8 cellular contexts compared by ENCODE assay signal in the genomic region with DNA sequence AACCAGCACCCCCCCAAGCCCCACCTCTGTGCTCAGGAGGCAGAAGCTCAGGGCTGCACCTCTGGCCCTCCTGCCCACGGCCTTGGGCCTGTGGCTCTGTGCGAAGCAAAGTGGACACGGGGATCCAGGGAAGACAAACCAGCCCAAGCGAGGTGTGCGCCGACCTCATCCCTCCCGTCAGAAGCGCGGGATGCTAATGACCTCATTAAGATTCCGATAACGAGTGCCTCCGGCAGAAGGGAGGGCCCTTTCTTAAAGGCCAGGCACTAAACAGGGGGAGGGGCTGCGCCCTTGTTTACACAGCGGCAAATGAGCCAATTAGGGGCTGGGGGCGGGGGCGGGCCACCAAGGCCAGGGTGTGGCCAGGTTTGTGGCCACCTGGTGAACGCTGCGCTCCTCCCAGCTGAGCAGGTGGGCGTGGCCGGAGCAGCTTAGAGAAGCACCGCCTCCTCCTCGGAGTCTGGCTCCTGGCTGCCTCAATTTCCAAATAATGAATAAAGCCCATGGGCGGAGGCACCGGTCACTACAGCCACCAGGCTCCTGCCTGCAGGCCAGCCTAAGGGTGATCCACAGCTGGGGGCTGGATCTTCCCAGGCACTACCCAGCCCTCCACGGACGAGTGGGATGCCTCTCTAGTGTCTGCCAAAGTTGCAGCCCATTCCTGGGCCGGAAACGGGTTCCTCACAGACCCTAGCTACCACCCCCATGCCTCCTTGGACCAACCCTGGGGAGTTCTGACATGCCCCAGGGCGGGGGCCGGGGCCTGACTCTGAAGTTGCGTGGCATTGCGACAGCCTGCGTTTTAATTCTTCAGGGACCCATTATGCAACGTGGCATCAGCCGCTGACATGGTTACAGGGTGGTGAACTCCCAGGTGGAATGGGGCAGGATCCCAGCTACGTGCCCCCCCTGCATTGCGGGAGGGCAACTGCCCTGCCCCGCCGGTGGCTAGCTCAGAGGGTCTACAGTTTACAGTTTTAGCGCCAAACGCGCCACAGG. TPM values are rescaled to one million over a fixed set of nuclear protein-coding genes. Genes with fewer than 3 reads are reported as not detected.
DNase-seq lines count a peak whose midpoint lies in the region; ATAC-seq, FAIRE-seq and TF ChIP-seq lines count a peak whose summit lies in the region.

No MANE protein-coding gene starts in this region.

- CTCF ChIA-PET in K562 (lab: Yijun Ruan, JAX; ENCODE audit: low intra/inter-chr PET ratio): interaction anchor here (0.6 to 2.2 kb wide), 4 partner anchors 29 to 94 kb away, joined by 4 to 18 read pairs (median 5); no protein-coding TSS in a partner anchor

- H4K8ac ChIP-seq in mesendoderm (ENCODE audit: low read depth, low read length): no peak overlapping the region

- no peak overlapping the region for H2BK5ac ChIP-seq in mesendoderm (ENCODE audit: low read length)

- in situ Hi-C loops in K562 (cut with MboI) (loop anchor here (5.0 kb wide), 1 partner anchor 34 kb away; no protein-coding TSS in a partner anchor), GM13977 (cut with MboI; ENCODE audit: low pct_unique_long_range_greater_than_20kb, low sequenced_read_pairs, unreplicated experiment) (no loop called here)

- WGBS in K562 (ENCODE audit: insufficient coverage, low coverage, missing lambda C conversion rate): 9% methylated on average over 39 of the region's 42 CpGs
- no CpG with 5 or more reads among the region's 42 CpGs for WGBS in mesendoderm (ENCODE audit: extremely low coverage, insufficient coverage, low lambda C conversion rate)

- H3K9ac ChIP-seq in K562 (ENCODE audit: insufficient read depth in 1 of 2, low read depth in 2 of 2, low read length in 2 of 2) (peak overlapping the region; percentile 68 to 95), mesendoderm (ENCODE audit: low read length) (no peak overlapping the region)

- peaks cover 21% of the 10 kb centered on the region for H4K20me1 ChIP-seq in K562 (replicated peaks; ENCODE audit: control insufficient read depth, insufficient read depth, low read length)

- peaks cover 38% of the 10 kb centered on the region; the same call in 1 of the 3 replicates for H3K36me3 ChIP-seq in K562 (ENCODE audit: control insufficient read depth, insufficient read depth, low read length)
- no peaks in the 10 kb centered on the region for H3K36me3 ChIP-seq in mesendoderm (ENCODE audit: control insufficient read depth, insufficient read depth, low read length)

- no peak overlapping the region for H4K5ac ChIP-seq in mesendoderm (ENCODE audit: low read length)

- H3K79me2 ChIP-seq in K562 (ENCODE audit: control insufficient read depth, insufficient read depth, low read length): peaks cover 70% of the 10 kb centered on the region
- H3K79me2 ChIP-seq in mesendoderm (ENCODE audit: control insufficient read depth, insufficient read depth, low read length): no peaks in the 10 kb centered on the region

- no peak overlapping the region for H2AFZ ChIP-seq in K562 (ENCODE audit: low read depth, low read length)

- no peak overlapping the region for H3K23ac ChIP-seq in mesendoderm (ENCODE audit: low read length)

- TF ChIP-seq CTCF in K562 (IDR thresholded peaks at IDR 0.05 in 2 of 3, conservative IDR thresholded peaks at IDR 0.05 in 1 of 3; ENCODE audit: insufficient read depth in 2 of 3, low read depth in 1 of 3, low read length in 3 of 3) (0 out of 6 replicates have a peak, but pooled peaks of 1 of the 3 experiments have one; percentile 8), GM13977 (IDR thresholded peaks at IDR 0.05; ENCODE audit: extremely low read depth, insufficient read depth, missing control alignments) (no peak)

- H3K18ac ChIP-seq in mesendoderm (ENCODE audit: low read length): no peak overlapping the region

- no peaks in the 10 kb centered on the region for H3K79me1 ChIP-seq in mesendoderm (ENCODE audit: low read length)

- intact Hi-C loops in K562 (cut with micrococcal nuclease): loop anchor here (5.0 to 10.0 kb wide), 2 partner anchors 39 to 91 kb away; a partner anchor contains a TSS

- DNase-seq in DMS153 treated with DMSO at 0.1 percent for 48 hours (lab: John Stamatoyannopoulos, UW; ENCODE audit: unreplicated experiment) (peak; percentile 78), NCI-H2029 (lab: John Stamatoyannopoulos, UW) (peak; percentile 88), K562 (ENCODE audit: extremely low read depth in 1 of 4, low spot score in 3 of 4) (peak; percentile 47 to 99 (median 68)), mesendoderm (peak; percentile 99), NCI-H2107 (lab: John Stamatoyannopoulos, UW) (no peak), GM13977 (ENCODE audit: low spot score) (no peak), foreskin melanocyte (no peak), H4 (ENCODE audit: low spot score) (no peak)

- no peak overlapping the region for H3K4ac ChIP-seq in mesendoderm (ENCODE audit: low read depth, low read length)

- no peaks in the 10 kb centered on the region for H3K9me3 ChIP-seq in K562 (replicated peaks; ENCODE audit: control insufficient read depth, insufficient read depth, low read depth, low read length)

- H2BK15ac ChIP-seq in mesendoderm (replicated peaks; ENCODE audit: low read depth): no peak overlapping the region

- peak; percentile 98 for FAIRE-seq in K562 (lab: Jason Lieb, UNC)

- H3K9me1 ChIP-seq in K562 (ENCODE audit: control insufficient read depth, insufficient read depth, low read length): peaks cover 4% of the 10 kb centered on the region

- no peak overlapping the region for H2BK120ac ChIP-seq in mesendoderm (ENCODE audit: low read depth, low read length)

- TF ChIP-seq POLR2A in K562 (conservative IDR thresholded peaks at IDR 0.05): peak; percentile 66

- no peak overlapping the region for H3K56ac ChIP-seq in mesendoderm (ENCODE audit: low read length)

- H3K27ac ChIP-seq in K562 (ENCODE audit: extremely low read depth, low read depth, low read length) (peak overlapping the region; percentile 77), mesendoderm (ENCODE audit: low read depth, low read length) (no peak overlapping the region)

- peak; percentile 59 for ATAC-seq in K562

- no peak for TF ChIP-seq RAD21 in K562 (CRISPR knock-in tag; conservative IDR thresholded peaks at IDR 0.05 in 1 of 2, IDR thresholded peaks at IDR 0.05 in 1 of 2)

- BruUV-seq in K562 (replicated peaks; lab: Mats Ljungman, UMichigan): no TSS peak

- peak overlapping the region; percentile 74 for H3K4me3 ChIP-seq in K562
- H3K4me3 ChIP-seq in mesendoderm (ENCODE audit: low read length): no peak overlapping the region

- H3K27me3 ChIP-seq in K562 (ENCODE audit: control insufficient read depth in 2 of 2, insufficient read depth in 2 of 2, low read length in 2 of 2): no peaks in the 10 kb centered on the region
- H3K27me3 ChIP-seq in mesendoderm (ENCODE audit: insufficient read depth, low read length, poor library complexity): peaks cover 39% of the 10 kb centered on the region

- peak; percentile 19; the same call in 1 of the 2 replicates for TF ChIP-seq EP300 in K562 (IDR thresholded peaks at IDR 0.05; ENCODE audit: low read length)

- POLR2A ChIA-PET in K562 (lab: Yijun Ruan, JAX): interaction anchor here (0.6 to 17.8 kb wide), 34 partner anchors 7 to 1559 kb away, joined by 3 to 386 read pairs (median 4); a partner anchor contains a TSS

- H3K4me1 ChIP-seq in K562 (replicated peaks in 1 of 2; ENCODE audit: control insufficient read depth in 2 of 2, insufficient read depth in 2 of 2, low read length in 2 of 2) (peaks cover 38 to 87% of the 10 kb centered on the region in 2 experiments), mesendoderm (ENCODE audit: control insufficient read depth, low read depth, low read length) (peaks cover 16% of the 10 kb centered on the region)

- H2AK5ac ChIP-seq in mesendoderm (ENCODE audit: low read length): no peak overlapping the region

- H3K4me2 ChIP-seq in K562 (ENCODE audit: insufficient read depth, low read length) (peak overlapping the region; percentile 88), mesendoderm (ENCODE audit: low read length) (peak overlapping the region; percentile 26)

RNA-seq across cellular contexts. Expression of a gene that starts 3.0 kb away (rescaled TPM):
- 13.6 and 28.0 TPM in 2 replicates for total RNA-seq in K562 (2011; cell fraction: chromatin; rRNA removed; ENCODE audit: low replicate concordance)
- 26.3 and 29.6 TPM in 2 replicates for total RNA-seq in K562 (2011; cell fraction: nucleolus; rRNA removed)
- 11.0 and 15.7 TPM in 2 replicates for total RNA-seq in K562 (2011; cell fraction: nucleoplasm; rRNA removed)
- total RNA-seq in K562 (2014; rRNA removed) (42.3 and 42.4 TPM in 2 replicates), K562 (2014; rRNA removed; fragmentation: Illumina TruSeq; extraction: Trizol) (4.4 and 4.7 TPM in 2 replicates), K562 (2015; rRNA removed; fragmentation: Illumina TruSeq; extraction: Trizol) (13.5 and 14.7 TPM in 2 replicates), K562 (2021) (48.5 and 50.5 TPM in 2 replicates)
- polyA plus RNA-seq in K562 (2011; rRNA removed) (7.8 and 13.5 TPM in 2 replicates), K562 (2014; fragmentation: Illumina TruSeq; extraction: Trizol) (10.0 and 16.4 TPM in 2 replicates), K562 (2014; fragmentation: Nextera tagmentation; extraction: Ambion mirVana) (1 to 10 TPM in 1 of 2 experiments, under 1 TPM in 1; 0.98 to 1.1 TPM), K562 (2014; rRNA removed) (34.8 and 40.7 TPM in 2 replicates)
- polyA plus RNA-seq in K562 (2011; cell fraction: cytosol; rRNA removed): 12.6 and 29.1 TPM in 2 replicates
- 23.9 and 38.8 TPM in 2 replicates for polyA plus RNA-seq in K562 (2011; cell fraction: nucleus; rRNA removed)
- 22.9 and 60.2 TPM in 2 replicates for polyA plus RNA-seq in K562 (2012)
- polyA minus RNA-seq in K562 (2011; rRNA and poly(A)+ RNA removed): 7.2 and 7.6 TPM in 2 replicates
- polyA minus RNA-seq in K562 (2011; cell fraction: cytosol; rRNA and poly(A)+ RNA removed): 18.7 and 24.1 TPM in 2 replicates
- polyA minus RNA-seq in K562 (2011; cell fraction: nucleus; rRNA and poly(A)+ RNA removed): 12.4 and 16.4 TPM in 2 replicates
- polyA plus RNA-seq in mesendoderm (2013, experiment 1 of 2): 3.7 TPM
- 3.6 TPM for polyA plus RNA-seq in mesendoderm (2013, experiment 2 of 2)
- total RNA-seq in H4 (2014; rRNA removed; shearing (Covaris generic)): 16.0 and 18.7 TPM in 2 replicates

RNA-seq across cellular contexts. Expression of a gene that starts 39.4 kb away (rescaled TPM):
- 2.1 and 2.7 TPM in 2 replicates for total RNA-seq in K562 (2011; cell fraction: chromatin; rRNA removed; ENCODE audit: low replicate concordance)
- total RNA-seq in K562 (2011; cell fraction: nucleolus; rRNA removed): 2.3 and 2.9 TPM in 2 replicates
- total RNA-seq in K562 (2011; cell fraction: nucleoplasm; rRNA removed): 2.0 and 2.7 TPM in 2 replicates
- total RNA-seq in K562 (2014; rRNA removed) (4.9 and 7.1 TPM in 2 replicates), K562 (2014; rRNA removed; fragmentation: Illumina TruSeq; extraction: Trizol) (1.8 and 1.9 TPM in 2 replicates), K562 (2015; rRNA removed; fragmentation: Illumina TruSeq; extraction: Trizol) (6.6 and 6.7 TPM in 2 replicates), K562 (2021) (11.9 and 12.0 TPM in 2 replicates)
- polyA plus RNA-seq in K562 (2011; rRNA removed) (0.52 and 0.72 TPM in 2 replicates), K562 (2014; fragmentation: Illumina TruSeq; extraction: Trizol) (2.6 and 3.4 TPM in 2 replicates), K562 (2014; fragmentation: Nextera tagmentation; extraction: Ambion mirVana) (under 1 TPM; 0.08 to 0.21 TPM), K562 (2014; rRNA removed) (4.7 and 6.7 TPM in 2 replicates)
- 0.80 and 1.1 TPM in 2 replicates for polyA plus RNA-seq in K562 (2011; cell fraction: cytosol; rRNA removed)
- polyA plus RNA-seq in K562 (2011; cell fraction: nucleus; rRNA removed): 2.4 and 2.6 TPM in 2 replicates
- 5.7 and 8.8 TPM in 2 replicates for polyA plus RNA-seq in K562 (2012)
- 0.45 and 0.56 TPM in 2 replicates for polyA minus RNA-seq in K562 (2011; rRNA and poly(A)+ RNA removed)
- polyA minus RNA-seq in K562 (2011; cell fraction: cytosol; rRNA and poly(A)+ RNA removed): 0.86 and 2.7 TPM in 2 replicates
- 0.67 and 2.1 TPM in 2 replicates for polyA minus RNA-seq in K562 (2011; cell fraction: nucleus; rRNA and poly(A)+ RNA removed)
- polyA plus RNA-seq in mesendoderm (2013, experiment 1 of 2): 0.17 TPM
- 0.34 TPM for polyA plus RNA-seq in mesendoderm (2013, experiment 2 of 2)
- 7.0 and 14.6 TPM in 2 replicates for total RNA-seq in H4 (2014; rRNA removed; shearing (Covaris generic))

RNA-seq across cellular contexts. Expression of a gene that starts 58.3 kb away (rescaled TPM):
- total RNA-seq in K562 (2011; cell fraction: chromatin; rRNA removed; ENCODE audit: low replicate concordance): 20.1 and 55.7 TPM in 2 replicates
- 37.1 and 52.4 TPM in 2 replicates for total RNA-seq in K562 (2011; cell fraction: nucleolus; rRNA removed)
- total RNA-seq in K562 (2011; cell fraction: nucleoplasm; rRNA removed): 27.8 and 34.1 TPM in 2 replicates
- total RNA-seq in K562 (2014; rRNA removed): 18.2 and 23.6 TPM in 2 replicates
- total RNA-seq in K562 (2014; rRNA removed; fragmentation: Illumina TruSeq; extraction: Trizol): 6.9 and 8.4 TPM in 2 replicates
- total RNA-seq in K562 (2015; rRNA removed; fragmentation: Illumina TruSeq; extraction: Trizol): 16.5 and 18.1 TPM in 2 replicates
- total RNA-seq in K562 (2021): 26.9 and 28.5 TPM in 2 replicates
- 13.9 and 18.3 TPM in 2 replicates for polyA plus RNA-seq in K562 (2011; rRNA removed)
- 17.2 and 30.0 TPM in 2 replicates for polyA plus RNA-seq in K562 (2011; cell fraction: cytosol; rRNA removed)
- polyA plus RNA-seq in K562 (2011; cell fraction: nucleus; rRNA removed): 35.0 and 55.5 TPM in 2 replicates
- polyA plus RNA-seq in K562 (2012): 13.0 and 18.6 TPM in 2 replicates
- polyA plus RNA-seq in K562 (2014; fragmentation: Illumina TruSeq; extraction: Trizol): 13.9 and 16.9 TPM in 2 replicates
- polyA plus RNA-seq in K562 (2014; fragmentation: Nextera tagmentation; extraction: Ambion mirVana): 1 to 10 TPM in 1 of 2 experiments, under 1 TPM in 1; 0.66 to 1.0 TPM
- 17.4 and 18.4 TPM in 2 replicates for polyA plus RNA-seq in K562 (2014; rRNA removed)
- 10.0 and 14.9 TPM in 2 replicates for polyA minus RNA-seq in K562 (2011; rRNA and poly(A)+ RNA removed)
- polyA minus RNA-seq in K562 (2011; cell fraction: cytosol; rRNA and poly(A)+ RNA removed): 20.6 and 24.0 TPM in 2 replicates
- 18.0 and 19.1 TPM in 2 replicates for polyA minus RNA-seq in K562 (2011; cell fraction: nucleus; rRNA and poly(A)+ RNA removed)
- polyA plus RNA-seq in mesendoderm (2013, experiment 1 of 2): 25.1 TPM
- 25.0 TPM for polyA plus RNA-seq in mesendoderm (2013, experiment 2 of 2)
- total RNA-seq in H4 (2014; rRNA removed; shearing (Covaris generic)): 24.5 and 34.2 TPM in 2 replicates

Comparison
In these comparisons a context has a peak if more than half of its experiments do, and no peak if none do; other contexts are left out.
1. DNase-seq: peak in DMS153 treated with DMSO at 0.1 percent for 48 hours (single experiment), NCI-H2029 (single experiment), K562 (4 of 4) and mesendoderm (single experiment); none in NCI-H2107 (single experiment), GM13977 (single experiment), foreskin melanocyte (single experiment) and H4 (single experiment).